In the genomic region with DNA sequence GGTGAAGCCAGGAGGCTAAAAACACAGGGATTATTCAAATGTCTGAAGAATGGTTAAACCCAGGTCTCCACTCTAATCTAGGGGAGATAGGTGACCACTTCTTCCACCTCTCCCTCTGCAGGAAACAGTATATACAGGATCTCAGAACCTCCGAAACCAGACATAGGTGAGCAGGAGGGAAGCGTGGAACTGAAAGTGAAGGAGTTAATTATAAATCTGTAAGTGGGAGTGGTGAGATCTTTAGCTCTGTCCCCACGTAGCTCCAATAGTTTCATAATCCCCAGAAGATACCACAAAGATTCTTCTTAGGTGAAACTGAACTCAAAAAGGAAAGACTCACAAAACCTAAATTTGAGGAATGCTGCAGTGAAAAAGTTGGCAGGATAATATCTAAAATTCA, we compare ENCODE assay signal across 1 cellular context.
TF ChIP-seq lines count a peak whose summit lies in the region.

No MANE protein-coding gene starts in this region.

TF ChIP-seq in H1, 55 proteins besides CTCF, POLR2A, EP300 and RAD21:
- TF ChIP-seq CREB1 (IDR thresholded peaks at IDR 0.05), result no peak
- TF ChIP-seq FOSL1 (IDR thresholded peaks at IDR 0.05; ENCODE audit: insufficient read depth, low read depth, low read length), result no peak
- TF ChIP-seq, protein P1, sequence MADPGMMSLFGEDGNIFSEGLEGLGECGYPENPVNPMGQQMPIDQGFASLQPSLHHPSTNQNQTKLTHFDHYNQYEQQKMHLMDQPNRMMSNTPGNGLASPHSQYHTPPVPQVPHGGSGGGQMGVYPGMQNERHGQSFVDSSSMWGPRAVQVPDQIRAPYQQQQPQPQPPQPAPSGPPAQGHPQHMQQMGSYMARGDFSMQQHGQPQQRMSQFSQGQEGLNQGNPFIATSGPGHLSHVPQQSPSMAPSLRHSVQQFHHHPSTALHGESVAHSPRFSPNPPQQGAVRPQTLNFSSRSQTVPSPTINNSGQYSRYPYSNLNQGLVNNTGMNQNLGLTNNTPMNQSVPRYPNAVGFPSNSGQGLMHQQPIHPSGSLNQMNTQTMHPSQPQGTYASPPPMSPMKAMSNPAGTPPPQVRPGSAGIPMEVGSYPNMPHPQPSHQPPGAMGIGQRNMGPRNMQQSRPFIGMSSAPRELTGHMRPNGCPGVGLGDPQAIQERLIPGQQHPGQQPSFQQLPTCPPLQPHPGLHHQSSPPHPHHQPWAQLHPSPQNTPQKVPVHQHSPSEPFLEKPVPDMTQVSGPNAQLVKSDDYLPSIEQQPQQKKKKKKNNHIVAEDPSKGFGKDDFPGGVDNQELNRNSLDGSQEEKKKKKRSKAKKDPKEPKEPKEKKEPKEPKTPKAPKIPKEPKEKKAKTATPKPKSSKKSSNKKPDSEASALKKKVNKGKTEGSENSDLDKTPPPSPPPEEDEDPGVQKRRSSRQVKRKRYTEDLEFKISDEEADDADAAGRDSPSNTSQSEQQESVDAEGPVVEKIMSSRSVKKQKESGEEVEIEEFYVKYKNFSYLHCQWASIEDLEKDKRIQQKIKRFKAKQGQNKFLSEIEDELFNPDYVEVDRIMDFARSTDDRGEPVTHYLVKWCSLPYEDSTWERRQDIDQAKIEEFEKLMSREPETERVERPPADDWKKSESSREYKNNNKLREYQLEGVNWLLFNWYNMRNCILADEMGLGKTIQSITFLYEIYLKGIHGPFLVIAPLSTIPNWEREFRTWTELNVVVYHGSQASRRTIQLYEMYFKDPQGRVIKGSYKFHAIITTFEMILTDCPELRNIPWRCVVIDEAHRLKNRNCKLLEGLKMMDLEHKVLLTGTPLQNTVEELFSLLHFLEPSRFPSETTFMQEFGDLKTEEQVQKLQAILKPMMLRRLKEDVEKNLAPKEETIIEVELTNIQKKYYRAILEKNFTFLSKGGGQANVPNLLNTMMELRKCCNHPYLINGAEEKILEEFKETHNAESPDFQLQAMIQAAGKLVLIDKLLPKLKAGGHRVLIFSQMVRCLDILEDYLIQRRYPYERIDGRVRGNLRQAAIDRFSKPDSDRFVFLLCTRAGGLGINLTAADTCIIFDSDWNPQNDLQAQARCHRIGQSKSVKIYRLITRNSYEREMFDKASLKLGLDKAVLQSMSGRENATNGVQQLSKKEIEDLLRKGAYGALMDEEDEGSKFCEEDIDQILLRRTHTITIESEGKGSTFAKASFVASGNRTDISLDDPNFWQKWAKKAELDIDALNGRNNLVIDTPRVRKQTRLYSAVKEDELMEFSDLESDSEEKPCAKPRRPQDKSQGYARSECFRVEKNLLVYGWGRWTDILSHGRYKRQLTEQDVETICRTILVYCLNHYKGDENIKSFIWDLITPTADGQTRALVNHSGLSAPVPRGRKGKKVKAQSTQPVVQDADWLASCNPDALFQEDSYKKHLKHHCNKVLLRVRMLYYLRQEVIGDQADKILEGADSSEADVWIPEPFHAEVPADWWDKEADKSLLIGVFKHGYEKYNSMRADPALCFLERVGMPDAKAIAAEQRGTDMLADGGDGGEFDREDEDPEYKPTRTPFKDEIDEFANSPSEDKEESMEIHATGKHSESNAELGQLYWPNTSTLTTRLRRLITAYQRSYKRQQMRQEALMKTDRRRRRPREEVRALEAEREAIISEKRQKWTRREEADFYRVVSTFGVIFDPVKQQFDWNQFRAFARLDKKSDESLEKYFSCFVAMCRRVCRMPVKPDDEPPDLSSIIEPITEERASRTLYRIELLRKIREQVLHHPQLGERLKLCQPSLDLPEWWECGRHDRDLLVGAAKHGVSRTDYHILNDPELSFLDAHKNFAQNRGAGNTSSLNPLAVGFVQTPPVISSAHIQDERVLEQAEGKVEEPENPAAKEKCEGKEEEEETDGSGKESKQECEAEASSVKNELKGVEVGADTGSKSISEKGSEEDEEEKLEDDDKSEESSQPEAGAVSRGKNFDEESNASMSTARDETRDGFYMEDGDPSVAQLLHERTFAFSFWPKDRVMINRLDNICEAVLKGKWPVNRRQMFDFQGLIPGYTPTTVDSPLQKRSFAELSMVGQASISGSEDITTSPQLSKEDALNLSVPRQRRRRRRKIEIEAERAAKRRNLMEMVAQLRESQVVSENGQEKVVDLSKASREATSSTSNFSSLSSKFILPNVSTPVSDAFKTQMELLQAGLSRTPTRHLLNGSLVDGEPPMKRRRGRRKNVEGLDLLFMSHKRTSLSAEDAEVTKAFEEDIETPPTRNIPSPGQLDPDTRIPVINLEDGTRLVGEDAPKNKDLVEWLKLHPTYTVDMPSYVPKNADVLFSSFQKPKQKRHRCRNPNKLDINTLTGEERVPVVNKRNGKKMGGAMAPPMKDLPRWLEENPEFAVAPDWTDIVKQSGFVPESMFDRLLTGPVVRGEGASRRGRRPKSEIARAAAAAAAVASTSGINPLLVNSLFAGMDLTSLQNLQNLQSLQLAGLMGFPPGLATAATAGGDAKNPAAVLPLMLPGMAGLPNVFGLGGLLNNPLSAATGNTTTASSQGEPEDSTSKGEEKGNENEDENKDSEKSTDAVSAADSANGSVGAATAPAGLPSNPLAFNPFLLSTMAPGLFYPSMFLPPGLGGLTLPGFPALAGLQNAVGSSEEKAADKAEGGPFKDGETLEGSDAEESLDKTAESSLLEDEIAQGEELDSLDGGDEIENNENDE (IDR thresholded peaks at IDR 0.05; ENCODE audit: insufficient replicate concordance, low read length), result no peak
- TF ChIP-seq, protein P2, sequence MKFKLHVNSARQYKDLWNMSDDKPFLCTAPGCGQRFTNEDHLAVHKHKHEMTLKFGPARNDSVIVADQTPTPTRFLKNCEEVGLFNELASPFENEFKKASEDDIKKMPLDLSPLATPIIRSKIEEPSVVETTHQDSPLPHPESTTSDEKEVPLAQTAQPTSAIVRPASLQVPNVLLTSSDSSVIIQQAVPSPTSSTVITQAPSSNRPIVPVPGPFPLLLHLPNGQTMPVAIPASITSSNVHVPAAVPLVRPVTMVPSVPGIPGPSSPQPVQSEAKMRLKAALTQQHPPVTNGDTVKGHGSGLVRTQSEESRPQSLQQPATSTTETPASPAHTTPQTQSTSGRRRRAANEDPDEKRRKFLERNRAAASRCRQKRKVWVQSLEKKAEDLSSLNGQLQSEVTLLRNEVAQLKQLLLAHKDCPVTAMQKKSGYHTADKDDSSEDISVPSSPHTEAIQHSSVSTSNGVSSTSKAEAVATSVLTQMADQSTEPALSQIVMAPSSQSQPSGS (IDR thresholded peaks at IDR 0.05; ENCODE audit: low read length), result no peak
- TF ChIP-seq YY1 (IDR thresholded peaks at IDR 0.05; ENCODE audit: low read depth, low read length), result no peak
- TF ChIP-seq JUND (IDR thresholded peaks at IDR 0.05; ENCODE audit: low read length), result no peak
- no peak for TF ChIP-seq RBBP5 (IDR thresholded peaks at IDR 0.05; ENCODE audit: borderline replicate concordance, low read depth, low read length)
- TF ChIP-seq EGR1 (IDR thresholded peaks at IDR 0.05; ENCODE audit: borderline replicate concordance, low read depth, low read length), result no peak
TF ChIP-seq in H1: peak in this region for 0.
